In genomic region chr17:75571197-75571884, GRCh38 we compare ENCODE assay signal across 8 cellular contexts. TPM values are rescaled to one million over a fixed set of nuclear protein-coding genes. Genes with fewer than 3 reads are reported as not detected.
DNase-seq lines count a peak whose midpoint lies in the region; ATAC-seq, FAIRE-seq and TF ChIP-seq lines count a peak whose summit lies in the region.

No MANE protein-coding gene starts in this region.

- TF ChIP-seq RAD21 in GM12878 (IDR thresholded peaks at IDR 0.05; ENCODE audit: insufficient read depth, low read depth, low read length), result no peak

- TF ChIP-seq POLR2A in GM12891 (IDR thresholded peaks at IDR 0.05; ENCODE audit: low read depth, low read length) (peak; percentile 68), GM12878 (IDR thresholded peaks at IDR 0.05; ENCODE audit: low read depth, low read length) (peak; percentile 81)

- no peaks in the 10 kb centered on the region for H3K79me2 ChIP-seq in Karpas-422 (ENCODE audit: low read length)
- no peaks in the 10 kb centered on the region for H3K79me2 ChIP-seq in GM12878 (ENCODE audit: control insufficient read depth, insufficient read depth, low read length)

- in situ Hi-C loops in GM12878 (cut with MboI), result no loop called here

- SMC1A ChIA-PET in GM12878 (lab: Charles Lee; ENCODE audit: uncharacterized antibody, unreplicated experiment), result interaction anchor here (1.1 to 1.3 kb wide), 3 partner anchors 44 to 176 kb away, joined by 3 to 4 read pairs (median 4); partner anchors contain the start of gene TSEN54

- H2AK5ac ChIP-seq in neuronal stem cell (ENCODE audit: low read depth, low read length), result no peak overlapping the region

- H2AFZ ChIP-seq in Karpas-422 (ENCODE audit: low read length), result peak overlapping the region; percentile 62; the same call in 1 of the 2 replicates
- H2AFZ ChIP-seq in GM12878 (ENCODE audit: control insufficient read depth, low read depth, low read length), result peak overlapping the region; percentile 98
- peak overlapping the region; percentile 90 for H2AFZ ChIP-seq in neuronal stem cell (ENCODE audit: low read length)

- H3K27me3 ChIP-seq in Karpas-422 (ENCODE audit: low read length), result no peaks in the 10 kb centered on the region
- H3K27me3 ChIP-seq in GM12878 (replicated peaks in 1 of 2; ENCODE audit: control insufficient read depth in 2 of 2, insufficient read depth in 2 of 2, low read length in 1 of 2), result no peaks in the 10 kb centered on the region
- H3K27me3 ChIP-seq in neuronal stem cell (ENCODE audit: control insufficient read depth in 3 of 3, insufficient read depth in 3 of 3, low read depth in 1 of 3, low read length in 3 of 3), result peaks cover 0 to 14% (median 0%) of the 10 kb centered on the region in 3 experiments

- H3K4me3 ChIP-seq in Karpas-422 (ENCODE audit: low read length) (no peak overlapping the region; the same call in 1 of the 2 replicates), GM12878 (no peak overlapping the region; the same call in 1 of the 2 replicates), neuronal stem cell (ENCODE audit: low read length in 2 of 2) (no peak overlapping the region)

- H2BK5ac ChIP-seq in neuronal stem cell (ENCODE audit: low read length), result peak overlapping the region; percentile 53

- peak; percentile 97 for ATAC-seq in GM12878
- no peak for ATAC-seq in GM19397 (IDR thresholded peaks at IDR 0.05; ENCODE audit: unreplicated experiment)
- ATAC-seq in GM21423 (IDR thresholded peaks at IDR 0.05; ENCODE audit: unreplicated experiment), result no peak
- no peak for ATAC-seq in GM19351 (IDR thresholded peaks at IDR 0.05; ENCODE audit: unreplicated experiment)

- no peak for TF ChIP-seq EP300 in GM12878 (IDR thresholded peaks at IDR 0.05; ENCODE audit: borderline replicate concordance in 1 of 2, control insufficient read depth in 1 of 2, low read depth in 2 of 2, low read length in 2 of 2)

- H3K4me1 ChIP-seq in Karpas-422 (ENCODE audit: low read length) (peaks cover 19% of the 10 kb centered on the region), GM12878 (ENCODE audit: control insufficient read depth, insufficient read depth, low read length) (peaks cover 20% of the 10 kb centered on the region), neuronal stem cell (ENCODE audit: control insufficient read depth in 2 of 2, insufficient read depth in 1 of 2, low read depth in 1 of 2, low read length in 2 of 2) (peaks cover 0 to 15% of the 10 kb centered on the region in 2 donors)

- CTCF ChIA-PET in GM12878 (lab: Yijun Ruan, JAX), result interaction anchor here (1.0 to 1.5 kb wide), 4 partner anchors 12 to 63 kb away, joined by 3 to 5 read pairs (median 4); partner anchors contain the start of genes LLGL2 and SMIM5

- intact Hi-C loops in GM12878 (cut with micrococcal nuclease; ENCODE audit: unreplicated experiment), result no loop called here

- H2BK120ac ChIP-seq in neuronal stem cell (ENCODE audit: low read depth, low read length), result no peak overlapping the region

- H3K79me1 ChIP-seq in neuronal stem cell (ENCODE audit: low read depth, low read length), result peaks cover 3% of the 10 kb centered on the region

- H3K14ac ChIP-seq in neuronal stem cell (ENCODE audit: low read length), result no peak overlapping the region

- H2BK12ac ChIP-seq in neuronal stem cell (ENCODE audit: low read length), result peak overlapping the region; percentile 10

- no peak overlapping the region for H2BK15ac ChIP-seq in neuronal stem cell (ENCODE audit: low read length)

- POLR2A ChIA-PET in GM12878 (lab: Charles Lee), result interaction anchor here (0.5 to 1.1 kb wide), 4 partner anchors 12 to 332 kb away, joined by 3 to 6 read pairs (median 4); no protein-coding TSS in a partner anchor

- peak overlapping the region; percentile 46 for H3K9ac ChIP-seq in Karpas-422 (ENCODE audit: low read length)
- peak overlapping the region; percentile 72 for H3K9ac ChIP-seq in GM12878 (ENCODE audit: control insufficient read depth, insufficient read depth, low read length)
- no peak overlapping the region for H3K9ac ChIP-seq in neuronal stem cell (ENCODE audit: low read depth, low read length, poor library complexity)

- H4K91ac ChIP-seq in neuronal stem cell (ENCODE audit: low read depth, low read length, poor library complexity), result no peak overlapping the region

- H3K36me3 ChIP-seq in Karpas-422 (ENCODE audit: insufficient read depth, low read length) (no peaks in the 10 kb centered on the region), GM12878 (ENCODE audit: control insufficient read depth in 2 of 2, insufficient read depth in 2 of 2, low read length in 1 of 2) (no peaks in the 10 kb centered on the region), neuronal stem cell (replicated peaks in 1 of 2; ENCODE audit: control insufficient read depth in 2 of 2, insufficient read depth in 2 of 2, low read length in 2 of 2) (peaks cover 0 to 7% of the 10 kb centered on the region in 2 donors)

- peak overlapping the region; percentile 23 for H3K4ac ChIP-seq in neuronal stem cell (ENCODE audit: low read length)

- RAD21 ChIA-PET in GM12878 (lab: Charles Lee; ENCODE audit: unreplicated experiment), result interaction anchor here (0.9 to 1.3 kb wide), 4 partner anchors 37 to 178 kb away, joined by 3 to 5 read pairs (median 4); partner anchors contain the start of genes TMEM94 and TSEN54

- H3K27ac ChIP-seq in Karpas-422 (ENCODE audit: low read length), result peak overlapping the region; percentile 50
- H3K27ac ChIP-seq in GM12878 (ENCODE audit: control insufficient read depth, insufficient read depth), result peak overlapping the region; percentile 80
- H3K27ac ChIP-seq in neuronal stem cell (replicated peaks; ENCODE audit: low read length), result no peak overlapping the region

- WGBS in GM12878 (ENCODE audit: insufficient coverage, insufficient replicate concordance, low lambda C conversion rate, missing lambda C conversion rate), result under 1% methylated on average over 14 of the region's 15 CpGs
- WGBS in neuronal stem cell (ENCODE audit: extremely low coverage in 2 of 2, insufficient read length in 2 of 2, insufficient replicate concordance in 1 of 2), 2 donors, result no CpG with 5 or more reads among the region's 15 CpGs

- no peak overlapping the region for H4K8ac ChIP-seq in neuronal stem cell (ENCODE audit: low read depth, low read length)

- FAIRE-seq in GM12891 (lab: Jason Lieb, UNC) (peak; percentile 99), GM12878 (lab: Jason Lieb, UNC) (peak; percentile 97)

- H3K9me3 ChIP-seq in Karpas-422 (ENCODE audit: low read length), result no peaks in the 10 kb centered on the region
- H3K9me3 ChIP-seq in GM12878 (replicated peaks; ENCODE audit: control insufficient read depth, insufficient read depth, low read length), result no peaks in the 10 kb centered on the region
- H3K9me3 ChIP-seq in neuronal stem cell (replicated peaks in 1 of 2; ENCODE audit: control insufficient read depth in 2 of 2, insufficient read depth in 1 of 2, low read depth in 1 of 2, low read length in 2 of 2), result peaks cover 0 to 2% of the 10 kb centered on the region in 2 donors

- TF ChIP-seq CTCF in GM12878 (IDR thresholded peaks at IDR 0.05 in 2 of 3, conservative IDR thresholded peaks at IDR 0.05 in 1 of 3; ENCODE audit: control insufficient read depth in 2 of 3, extremely low read depth in 1 of 3, insufficient read depth in 1 of 3, low read depth in 3 of 3, low read length in 3 of 3), result no peak

- no peaks in the 10 kb centered on the region for H4K20me1 ChIP-seq in Karpas-422 (ENCODE audit: insufficient read depth, low read depth, low read length)
- no peaks in the 10 kb centered on the region for H4K20me1 ChIP-seq in GM12878 (ENCODE audit: control insufficient read depth, insufficient read depth)

- H3K9me2 ChIP-seq in Karpas-422 (replicated peaks; ENCODE audit: insufficient read depth, low read length), result no peaks in the 10 kb centered on the region

- no peak overlapping the region for H3K18ac ChIP-seq in neuronal stem cell (ENCODE audit: low read length)

- BruUV-seq in GM12878 (replicated peaks; lab: Mats Ljungman, UMichigan), result no TSS peak

- DNase-seq in GM12891 (ENCODE audit: insufficient read length, low spot score), result peak; percentile 95
- peak; percentile 91 for DNase-seq in Karpas-422
- peak; percentile 47 for DNase-seq in GM12878 (ENCODE audit: low read depth, low spot score)
- DNase-seq in neuronal stem cell (ENCODE audit: low spot score), result no peak
- DNase-seq in NCI-H2227 treated with DMSO at 0.1 percent for 48 hours (lab: John Stamatoyannopoulos, UW), result no peak

- H3K4me2 ChIP-seq in Karpas-422 (ENCODE audit: low read depth, low read length, poor library complexity, severe bottlenecking), result peak overlapping the region; percentile 33
- H3K4me2 ChIP-seq in GM12878 (ENCODE audit: control insufficient read depth, insufficient read depth), result peak overlapping the region; percentile 81
- no peak overlapping the region for H3K4me2 ChIP-seq in neuronal stem cell (ENCODE audit: insufficient read depth, low read length, poor library complexity, severe bottlenecking)

- peak overlapping the region; percentile 55 for H3K23ac ChIP-seq in neuronal stem cell (ENCODE audit: low read depth, low read length, poor library complexity)

RNA-seq across cellular contexts. Expression of gene MYO15B, which starts 16.3 kb away (rescaled TPM):
- polyA plus RNA-seq in GM12891 (2012; ENCODE audit: low read depth, missing spikeins), result 9.5 TPM
- 3.8 and 8.0 TPM in 2 replicates for total RNA-seq in Karpas-422 (2014; rRNA removed; shearing (Covaris generic); ENCODE audit: low replicate concordance)
- total RNA-seq in GM12878 (2013; cell fraction: nucleolus; rRNA removed), result 43.1 and 49.0 TPM in 2 replicates
- 4.3 and 6.7 TPM in 2 replicates for total RNA-seq in GM12878 (2014; rRNA removed)
- total RNA-seq in GM12878 (2014; rRNA removed; fragmentation: Illumina TruSeq; extraction: Trizol), result 2.3 and 2.7 TPM in 2 replicates
- 12.3 and 15.4 TPM in 2 replicates for total RNA-seq in GM12878 (2021)
- polyA plus RNA-seq in GM12878 (2011; ENCODE audit: low read depth), result 3.0 TPM
- 0.67 and 0.82 TPM in 2 replicates for polyA plus RNA-seq in GM12878 (2011; rRNA removed)
- 0.73 and 0.92 TPM in 2 replicates for polyA plus RNA-seq in GM12878 (2011; cell fraction: cytosol; rRNA removed)
- polyA plus RNA-seq in GM12878 (2011; cell fraction: nucleus; rRNA removed), result 16.5 and 17.3 TPM in 2 replicates
- polyA plus RNA-seq in GM12878 (2012), result 14.4 and 19.5 TPM in 2 replicates
- polyA plus RNA-seq in GM12878 (2014; fragmentation: Illumina TruSeq; extraction: Trizol), result 2.1 and 3.6 TPM in 2 replicates
- polyA plus RNA-seq in GM12878 (2014; fragmentation: Nextera tagmentation; extraction: Ambion mirVana), result under 1 TPM in 1 of 2 experiments, not detected in 1; 0.82 TPM
- 9.0 and 11.1 TPM in 2 replicates for polyA plus RNA-seq in GM12878 (2014; rRNA removed)
- 1 to 10 TPM; 1.2 to 1.3 TPM for polyA plus RNA-seq in GM12878 (2016; fragmentation: Nextera tagmentation; extraction: Ambion mirVana)
- 0.59 and 0.62 TPM in 2 replicates for polyA minus RNA-seq in GM12878 (2011; rRNA and poly(A)+ RNA removed)
- not detected in 2 replicates for polyA minus RNA-seq in GM12878 (2011; cell fraction: cytosol; rRNA and poly(A)+ RNA removed)
- 3.1 and 7.0 TPM in 2 replicates for polyA minus RNA-seq in GM12878 (2011; cell fraction: nucleus; rRNA and poly(A)+ RNA removed)
- polyA plus RNA-seq in neuronal stem cell (2013, experiment 1 of 2), result 8.5 TPM
- 8.9 TPM for polyA plus RNA-seq in neuronal stem cell (2013, experiment 2 of 2)

RNA-seq across cellular contexts. Expression of gene LLGL2, which starts 45.8 kb away (rescaled TPM):
- polyA plus RNA-seq in GM12891 (2012; ENCODE audit: low read depth, missing spikeins), result 5.2 TPM
- total RNA-seq in Karpas-422 (2014; rRNA removed; shearing (Covaris generic); ENCODE audit: low replicate concordance), result 6.1 and 7.6 TPM in 2 replicates
- 13.4 and 45.4 TPM in 2 replicates for total RNA-seq in GM12878 (2013; cell fraction: nucleolus; rRNA removed)
- total RNA-seq in GM12878 (2014; rRNA removed) (5.0 and 6.5 TPM in 2 replicates), GM12878 (2014; rRNA removed; fragmentation: Illumina TruSeq; extraction: Trizol) (1.8 and 2.0 TPM in 2 replicates), GM12878 (2021) (6.3 and 7.6 TPM in 2 replicates)
- polyA plus RNA-seq in GM12878 (2011; ENCODE audit: low read depth), result 1.7 TPM
- polyA plus RNA-seq in GM12878 (2011; rRNA removed) (1.7 and 3.3 TPM in 2 replicates), GM12878 (2014; fragmentation: Illumina TruSeq; extraction: Trizol) (9.9 TPM in 1 of 2 replicates, not detected in the other), GM12878 (2014; fragmentation: Nextera tagmentation; extraction: Ambion mirVana) (under 1 TPM; 0.21 to 0.75 TPM), GM12878 (2014; rRNA removed) (5.8 and 7.4 TPM in 2 replicates), GM12878 (2016; fragmentation: Nextera tagmentation; extraction: Ambion mirVana) (1 to 10 TPM; 4.1 to 5.0 TPM)
- polyA plus RNA-seq in GM12878 (2011; cell fraction: cytosol; rRNA removed), result 4.1 and 6.8 TPM in 2 replicates
- 18.8 and 24.8 TPM in 2 replicates for polyA plus RNA-seq in GM12878 (2011; cell fraction: nucleus; rRNA removed)
- 4.9 and 7.6 TPM in 2 replicates for polyA plus RNA-seq in GM12878 (2012)
- polyA minus RNA-seq in GM12878 (2011; rRNA and poly(A)+ RNA removed), result 2.0 and 7.0 TPM in 2 replicates
- 7.4 and 7.5 TPM in 2 replicates for polyA minus RNA-seq in GM12878 (2011; cell fraction: cytosol; rRNA and poly(A)+ RNA removed)
- 4.4 and 5.7 TPM in 2 replicates for polyA minus RNA-seq in GM12878 (2011; cell fraction: nucleus; rRNA and poly(A)+ RNA removed)
- 25.2 TPM for polyA plus RNA-seq in neuronal stem cell (2013, experiment 1 of 2)
- polyA plus RNA-seq in neuronal stem cell (2013, experiment 2 of 2), result 26.4 TPM

RNA-seq across cellular contexts. Expression of gene TSEN54, which starts 55.0 kb away (rescaled TPM):
- 18.0 TPM for polyA plus RNA-seq in GM12891 (2012; ENCODE audit: low read depth, missing spikeins)
- 25.5 and 42.8 TPM in 2 replicates for total RNA-seq in Karpas-422 (2014; rRNA removed; shearing (Covaris generic); ENCODE audit: low replicate concordance)
- 16.4 and 19.8 TPM in 2 replicates for total RNA-seq in GM12878 (2013; cell fraction: nucleolus; rRNA removed)
- 42.1 and 43.2 TPM in 2 replicates for total RNA-seq in GM12878 (2014; rRNA removed)
- 21.4 and 26.1 TPM in 2 replicates for total RNA-seq in GM12878 (2014; rRNA removed; fragmentation: Illumina TruSeq; extraction: Trizol)
- total RNA-seq in GM12878 (2021), result 37.3 and 41.2 TPM in 2 replicates
- 12.7 TPM for polyA plus RNA-seq in GM12878 (2011; ENCODE audit: low read depth)
- polyA plus RNA-seq in GM12878 (2011; rRNA removed), result 25.4 and 45.7 TPM in 2 replicates
- polyA plus RNA-seq in GM12878 (2011; cell fraction: cytosol; rRNA removed), result 41.7 and 53.0 TPM in 2 replicates
- polyA plus RNA-seq in GM12878 (2011; cell fraction: nucleus; rRNA removed), result 54.8 and 62.1 TPM in 2 replicates
- 20.1 and 23.9 TPM in 2 replicates for polyA plus RNA-seq in GM12878 (2012)
- 22.9 and 29.5 TPM in 2 replicates for polyA plus RNA-seq in GM12878 (2014; fragmentation: Illumina TruSeq; extraction: Trizol)
- 10 to 100 TPM in 1 of 2 experiments, 1 to 10 TPM in 1; 7.1 to 23.1 TPM for polyA plus RNA-seq in GM12878 (2014; fragmentation: Nextera tagmentation; extraction: Ambion mirVana)
- 42.4 and 52.2 TPM in 2 replicates for polyA plus RNA-seq in GM12878 (2014; rRNA removed)
- polyA plus RNA-seq in GM12878 (2016; fragmentation: Nextera tagmentation; extraction: Ambion mirVana), result 10 to 100 TPM; 41.1 to 48.0 TPM
- polyA minus RNA-seq in GM12878 (2011; rRNA and poly(A)+ RNA removed), result 25.9 and 32.6 TPM in 2 replicates
- 6.8 and 18.3 TPM in 2 replicates for polyA minus RNA-seq in GM12878 (2011; cell fraction: cytosol; rRNA and poly(A)+ RNA removed)
- polyA minus RNA-seq in GM12878 (2011; cell fraction: nucleus; rRNA and poly(A)+ RNA removed), result 7.5 and 13.1 TPM in 2 replicates
- 21.2 TPM for polyA plus RNA-seq in neuronal stem cell (2013, experiment 1 of 2)
- polyA plus RNA-seq in neuronal stem cell (2013, experiment 2 of 2), result 24.0 TPM

RNA-seq across cellular contexts. Expression of gene CASKIN2, which starts 56.0 kb away (rescaled TPM):
- 0.04 TPM for polyA plus RNA-seq in GM12891 (2012; ENCODE audit: low read depth, missing spikeins)
- not detected in 2 replicates for total RNA-seq in Karpas-422 (2014; rRNA removed; shearing (Covaris generic); ENCODE audit: low replicate concordance)
- 0.65 and 2.0 TPM in 2 replicates for total RNA-seq in GM12878 (2013; cell fraction: nucleolus; rRNA removed)
- total RNA-seq in GM12878 (2014; rRNA removed) (0.44 and 1.4 TPM in 2 replicates), GM12878 (2014; rRNA removed; fragmentation: Illumina TruSeq; extraction: Trizol) (0.18 and 0.23 TPM in 2 replicates), GM12878 (2021) (0.80 and 1.8 TPM in 2 replicates)
- polyA plus RNA-seq in GM12878 (2011; ENCODE audit: low read depth), result 0.39 TPM
- polyA plus RNA-seq in GM12878 (2011; rRNA removed) (0.10 TPM in 1 of 2 replicates, not detected in the other), GM12878 (2014; fragmentation: Illumina TruSeq; extraction: Trizol) (0.14 and 0.16 TPM in 2 replicates), GM12878 (2014; fragmentation: Nextera tagmentation; extraction: Ambion mirVana) (under 1 TPM in 1 of 2 experiments, not detected in 1; 0.02 TPM), GM12878 (2014; rRNA removed) (0.93 and 2.7 TPM in 2 replicates), GM12878 (2016; fragmentation: Nextera tagmentation; extraction: Ambion mirVana) (under 1 TPM; 0.44 to 0.56 TPM)
- polyA plus RNA-seq in GM12878 (2011; cell fraction: cytosol; rRNA removed), result 0.03 and 0.12 TPM in 2 replicates
- 0.59 and 0.84 TPM in 2 replicates for polyA plus RNA-seq in GM12878 (2011; cell fraction: nucleus; rRNA removed)
- 0.31 and 0.46 TPM in 2 replicates for polyA plus RNA-seq in GM12878 (2012)
- not detected in 2 replicates for polyA minus RNA-seq in GM12878 (2011; rRNA and poly(A)+ RNA removed)
- not detected in 2 replicates for polyA minus RNA-seq in GM12878 (2011; cell fraction: cytosol; rRNA and poly(A)+ RNA removed)
- 0.12 and 0.57 TPM in 2 replicates for polyA minus RNA-seq in GM12878 (2011; cell fraction: nucleus; rRNA and poly(A)+ RNA removed)
- polyA plus RNA-seq in neuronal stem cell (2013, experiment 1 of 2), result 7.5 TPM
- polyA plus RNA-seq in neuronal stem cell (2013, experiment 2 of 2), result 7.9 TPM

Comparison
In these comparisons a context has a peak if more than half of its experiments do, and no peak if none do; other contexts are left out.
1. DNase-seq: peak in GM12891 (single experiment), Karpas-422 (single experiment) and GM12878 (single experiment); none in neuronal stem cell (single experiment) and NCI-H2227 treated with DMSO at 0.1 percent for 48 hours (single experiment).
2. Peak in every context shown above with its lines, with median percentiles within 50 percentile points of each other: H2AFZ ChIP-seq.